13 cellular contexts compared by ENCODE assay signal in genomic region chr2:73292316-73292905, GRCh38. TPM values are rescaled to one million over a fixed set of nuclear protein-coding genes. Genes with fewer than 3 reads are reported as not detected.
DNase-seq lines count a peak whose midpoint lies in the region; ATAC-seq and TF ChIP-seq lines count a peak whose summit lies in the region.
"Had no signal": no experiment of that assay in that cellular context is flagged by ENCODE, and none has a peak within 500 bp of the region (broad histone marks: within the 10 kb centered on the region; RNA-seq: fewer than 3 reads in every experiment).

No MANE protein-coding gene starts in this region.

- no peaks in the 10 kb centered on the region for H3K36me3 ChIP-seq in Panc1 (ENCODE audit: control insufficient read depth, insufficient read depth, low read length)
- H3K36me3 ChIP-seq in endodermal cell (ENCODE audit: control insufficient read depth, insufficient read depth, low read length): no peaks in the 10 kb centered on the region
- no peaks in the 10 kb centered on the region for H3K36me3 ChIP-seq in Peyer's patch
- H3K36me3 ChIP-seq: upper lobe of left lung had no signal

- peak overlapping the region; percentile 52 for H3K4me3 Mint-ChIP-seq in endodermal cell
- peak overlapping the region; percentile 67 for H3K4me3 Mint-ChIP-seq in stimulated activated effector memory CD8-positive, alpha-beta T cell treated with anti-CD3 and anti-CD28 coated beads, Interleukin-12 subunit alpha, Interleukin-12 subunit beta, amount 100 ng/mL, for 72 hours

- H3K27ac ChIP-seq in Panc1 (ENCODE audit: low read length): no peak overlapping the region
- H3K27ac ChIP-seq in endodermal cell (ENCODE audit: low read depth, low read length): no peak overlapping the region
- no peak overlapping the region for H3K27ac ChIP-seq in Peyer's patch
- H3K27ac ChIP-seq: upper lobe of left lung had no signal

- no TSS peak for BruUV-seq in Panc1 (replicated peaks; lab: Mats Ljungman, UMichigan)

- H3K4me1 ChIP-seq in Panc1 (ENCODE audit: control insufficient read depth, insufficient read depth, low read length) (no peaks in the 10 kb centered on the region), endodermal cell (ENCODE audit: control insufficient read depth, insufficient read depth, low read length) (peaks cover 4% of the 10 kb centered on the region), Peyer's patch (peaks cover 0 to 26% (median 12%) of the 10 kb centered on the region in 4 donors)

- POLR2A ChIA-PET in Panc1 (lab: Charles Lee): interaction anchor here (0.8 kb wide), 1 partner anchor 1702 kb away, joined by 3 read pairs; no protein-coding TSS in a partner anchor

- H3K9me3 Mint-ChIP-seq in endodermal cell: no peaks in the 10 kb centered on the region
- no peaks in the 10 kb centered on the region for H3K9me3 Mint-ChIP-seq in stimulated activated effector memory CD8-positive, alpha-beta T cell treated with anti-CD3 and anti-CD28 coated beads, Interleukin-12 subunit alpha, Interleukin-12 subunit beta, amount 100 ng/mL, for 72 hours

- no peak overlapping the region for H3K27ac Mint-ChIP-seq in endodermal cell
- no peak overlapping the region for H3K27ac Mint-ChIP-seq in stimulated activated effector memory CD8-positive, alpha-beta T cell treated with anti-CD3 and anti-CD28 coated beads, Interleukin-12 subunit alpha, Interleukin-12 subunit beta, amount 100 ng/mL, for 72 hours

- TF ChIP-seq CTCF in Panc1 (IDR thresholded peaks at IDR 0.05) (no peak), endodermal cell (conservative IDR thresholded peaks at IDR 0.05) (no peak), Peyer's patch (IDR thresholded peaks at IDR 0.05) (no peak)

- H3K27me3 ChIP-seq in Panc1 (ENCODE audit: control insufficient read depth, insufficient read depth, low read length) (peaks cover 46% of the 10 kb centered on the region), endodermal cell (ENCODE audit: control insufficient read depth, insufficient read depth, low read length, poor library complexity, severe bottlenecking) (peaks cover 100% of the 10 kb centered on the region), Peyer's patch (peaks cover 0 to 26% of the 10 kb centered on the region in 2 donors)

- no peaks in the 10 kb centered on the region for H3K36me3 Mint-ChIP-seq in endodermal cell (ENCODE audit: low read depth)
- H3K36me3 Mint-ChIP-seq in stimulated activated effector memory CD8-positive, alpha-beta T cell treated with anti-CD3 and anti-CD28 coated beads, Interleukin-12 subunit alpha, Interleukin-12 subunit beta, amount 100 ng/mL, for 72 hours: no peaks in the 10 kb centered on the region

- no peak for TF ChIP-seq POLR2A in Peyer's patch (IDR thresholded peaks at IDR 0.05)

- peak; percentile 15; the same call in 1 of the 2 replicates for ATAC-seq in Panc1
- ATAC-seq in stimulated activated effector memory CD8-positive, alpha-beta T cell treated with anti-CD3 and anti-CD28 coated beads, Interleukin-12 subunit alpha, Interleukin-12 subunit beta, amount 100 ng/mL, for 72 hours: no peak
- ATAC-seq in HG03432 (IDR thresholded peaks at IDR 0.05; ENCODE audit: unreplicated experiment): no peak
- ATAC-seq: left colon had no signal

- peak overlapping the region; percentile 49 to 73; a peak in 3 of 4 replicates for H3K4me3 ChIP-seq in Panc1 (ENCODE audit: low read depth in 2 of 2, low read length in 2 of 2)
- peak overlapping the region; percentile 83 for H3K4me3 ChIP-seq in endodermal cell (ENCODE audit: low read length)
- no peak overlapping the region for H3K4me3 ChIP-seq in Peyer's patch

- CTCF ChIA-PET in Panc1 (lab: Charles Lee): no interaction called here

- no peaks in the 10 kb centered on the region for H3K4me1 Mint-ChIP-seq in endodermal cell
- peaks cover 10% of the 10 kb centered on the region for H3K4me1 Mint-ChIP-seq in stimulated activated effector memory CD8-positive, alpha-beta T cell treated with anti-CD3 and anti-CD28 coated beads, Interleukin-12 subunit alpha, Interleukin-12 subunit beta, amount 100 ng/mL, for 72 hours

- 7% methylated on average over 23 to 38 of the region's 38 CpGs for WGBS in endodermal cell (ENCODE audit: insufficient coverage in 1 of 2, insufficient read length in 1 of 2), 2 experiments

- intact Hi-C loops in Panc1 (cut with micrococcal nuclease; ENCODE audit: unreplicated experiment): no loop called here

- peak; percentile 13 for DNase-seq in activated naive CD4-positive, alpha-beta T cell treated with anti-CD3 and anti-CD28 coated beads, Interleukin-2, amount 50 U/mL, for 16 hours
- DNase-seq in activated naive CD4-positive, alpha-beta T cell (lab: John Stamatoyannopoulos, UW): no peak
- no peak for DNase-seq in Panc1 (ENCODE audit: low read depth, low spot score)
- peak; percentile 58 for DNase-seq in endodermal cell
- DNase-seq in stimulated activated effector memory CD8-positive, alpha-beta T cell treated with anti-CD3 and anti-CD28 coated beads, Interleukin-12 subunit alpha, Interleukin-12 subunit beta, amount 100 ng/mL, for 72 hours (ENCODE audit: low spot score in 2 of 2): no peak
- no peak for DNase-seq in NCI-H2081 (lab: John Stamatoyannopoulos, UW)
- no peak for DNase-seq in Peyer's patch
- DNase-seq: OCI-M1 had no signal

- peaks cover 96% of the 10 kb centered on the region for H3K27me3 Mint-ChIP-seq in endodermal cell (ENCODE audit: insufficient read depth)

- H3K9ac ChIP-seq in endodermal cell (ENCODE audit: extremely low read depth, low read length, poor library complexity, severe bottlenecking): no peak overlapping the region

- H3K9me3 ChIP-seq in Panc1 (ENCODE audit: control insufficient read depth, insufficient read depth, low read depth, low read length) (no peaks in the 10 kb centered on the region), endodermal cell (ENCODE audit: control insufficient read depth, low read length) (no peaks in the 10 kb centered on the region), Peyer's patch (no peaks in the 10 kb centered on the region)

- in situ Hi-C loops in Panc1 (cut with HindIII; ENCODE audit: low pct_unique_long_range_greater_than_20kb, low sequenced_read_pairs): loop anchor here (10.0 kb wide), 1 partner anchor 58 kb away; the partner anchor contains the start of genes CCT7 and PRADC1

RNA-seq across cellular contexts. Expression of gene EGR4, which starts 0.9 kb away (rescaled TPM):
- 0.08 TPM for total RNA-seq in Panc1 (2021; ENCODE audit: unreplicated experiment)
- 0.42 TPM for polyA plus RNA-seq in Panc1 (2012; ENCODE audit: insufficient read length)
- under 1 TPM in 1 of 2 donors, not detected in 1; 0.15 TPM for total RNA-seq in endodermal cell
- polyA plus RNA-seq in endodermal cell (2013, experiment 1 of 2): not detected
- not detected for polyA plus RNA-seq in endodermal cell (2013, experiment 2 of 2)
- total RNA-seq in Peyer's patch: not detected
- total RNA-seq: left colon, posterior vena cava had no signal
- polyA plus RNA-seq: esophagus had no signal

RNA-seq across cellular contexts. Expression of gene FBXO41, which starts 8.1 kb away (rescaled TPM):
- total RNA-seq in Panc1 (2021; ENCODE audit: unreplicated experiment) (6.5 TPM), endodermal cell (10 to 100 TPM in 1 of 2 donors, 1 to 10 TPM in 1; 9.0 to 11.2 TPM), Peyer's patch (10 to 100 TPM in 1 of 4 donors, 1 to 10 TPM in 3; 1.8 to 12.4 (median 5.7) TPM)
- 7.4 TPM for polyA plus RNA-seq in Panc1 (2012; ENCODE audit: insufficient read length)
- 1.6 TPM for polyA plus RNA-seq in endodermal cell (2013, experiment 1 of 2)
- 1.6 TPM for polyA plus RNA-seq in endodermal cell (2013, experiment 2 of 2)

RNA-seq across cellular contexts. Expression of gene CCT7, which starts 58.3 kb away (rescaled TPM):
- 426 TPM for total RNA-seq in Panc1 (2021; ENCODE audit: unreplicated experiment)
- polyA plus RNA-seq in Panc1 (2012; ENCODE audit: insufficient read length): 330 TPM
- total RNA-seq in endodermal cell: 100 to 1,000 TPM; 347 to 391 TPM
- 254 TPM for polyA plus RNA-seq in endodermal cell (2013, experiment 1 of 2)
- polyA plus RNA-seq in endodermal cell (2013, experiment 2 of 2): 232 TPM
- total RNA-seq in Peyer's patch: 100 to 1,000 TPM in 2 of 4 donors, 10 to 100 TPM in 2; 83.5 to 131 (median 95.6) TPM

RNA-seq across cellular contexts. Expression of gene PRADC1, which starts 59.4 kb away (rescaled TPM):
- 18.6 TPM for total RNA-seq in Panc1 (2021; ENCODE audit: unreplicated experiment)
- 12.1 TPM for polyA plus RNA-seq in Panc1 (2012; ENCODE audit: insufficient read length)
- 10 to 100 TPM in 1 of 2 donors, 1 to 10 TPM in 1; 8.8 to 10.2 TPM for total RNA-seq in endodermal cell
- polyA plus RNA-seq in endodermal cell (2013, experiment 1 of 2): 14.0 TPM
- 13.9 TPM for polyA plus RNA-seq in endodermal cell (2013, experiment 2 of 2)
- total RNA-seq in Peyer's patch: 10 to 100 TPM; 30.5 to 69.9 (median 41.4) TPM

Comparison
In these comparisons a context has a peak if more than half of its experiments do, and no peak if none do; other contexts are left out.
1. DNase-seq: peak in activated naive CD4-positive, alpha-beta T cell treated with anti-CD3 and anti-CD28 coated beads, Interleukin-2, amount 50 U/mL, for 16 hours (single experiment) and endodermal cell (single experiment); none in activated naive CD4-positive, alpha-beta T cell (0 of 4), Panc1 (single experiment), stimulated activated effector memory CD8-positive, alpha-beta T cell treated with anti-CD3 and anti-CD28 coated beads, Interleukin-12 subunit alpha, Interleukin-12 subunit beta, amount 100 ng/mL, for 72 hours (0 of 2), NCI-H2081 (0 of 2) and Peyer's patch (0 of 3).
2. H3K4me3 ChIP-seq: peak in Panc1 (2 of 2) and endodermal cell (single experiment); none in Peyer's patch (0 of 4).